ENCODE assay signal across 8 cellular contexts in genomic region chr1:23825762-23826522, GRCh38. TPM values are rescaled to one million over a fixed set of nuclear protein-coding genes. Genes with fewer than 3 reads are reported as not detected.
A peak's percentile ranks its signal among the peaks of the same experiment; 100 is the strongest.
DNase-seq lines count a peak whose midpoint lies in the region; ATAC-seq, FAIRE-seq and TF ChIP-seq lines count a peak whose summit lies in the region.

No MANE protein-coding gene starts in this region.

- FAIRE-seq in A549 (lab: Jason Lieb, UNC): no peak
- FAIRE-seq in urothelium cell line (lab: Jason Lieb, UNC): no peak

- no peak for TF ChIP-seq POLR2A in A549 (IDR thresholded peaks at IDR 0.05; ENCODE audit: low read length)

- no peaks in the 10 kb centered on the region for H3K36me3 ChIP-seq in PC-9 (ENCODE audit: low read depth)
- H3K36me3 ChIP-seq in esophagus (ENCODE audit: control insufficient read depth in 2 of 2, insufficient read depth in 2 of 2, low read length in 1 of 2): no peaks in the 10 kb centered on the region
- H3K36me3 ChIP-seq in rectal smooth muscle tissue (ENCODE audit: control insufficient read depth, insufficient read depth, low read length): no peaks in the 10 kb centered on the region

- no peaks in the 10 kb centered on the region for H3K27me3 ChIP-seq in PC-9 (ENCODE audit: insufficient read depth, low read depth)
- no peaks in the 10 kb centered on the region for H3K27me3 ChIP-seq in esophagus (ENCODE audit: control insufficient read depth in 1 of 2, insufficient read depth in 2 of 2, low read length in 2 of 2)
- no peaks in the 10 kb centered on the region for H3K27me3 ChIP-seq in rectal smooth muscle tissue (ENCODE audit: control insufficient read depth, insufficient read depth, low read length)

- WGBS in A549 (ENCODE audit: missing lambda C conversion rate): 62% methylated on average over 24 of the region's 24 CpGs
- 52 to 54% methylated on average over 24 of the region's 24 CpGs for WGBS in esophagus, 2 donors

- H3K27ac ChIP-seq in A549 (peak overlapping the region; percentile 85 to 100), PC-9 (no peak overlapping the region), esophagus (ENCODE audit: low read depth in 2 of 2, low read length in 1 of 2) (no peak overlapping the region), rectal smooth muscle tissue (ENCODE audit: low read depth, low read length) (peak overlapping the region; percentile 96)

- H3K4me2 ChIP-seq in A549 (peak overlapping the region; percentile 82), PC-9 (peak overlapping the region; percentile 87)

- TSS peak; percentile 92 for BruUV-seq in PC-9 (replicated peaks; lab: Mats Ljungman, UMichigan)

- H3K9ac ChIP-seq in rectal smooth muscle tissue (ENCODE audit: low read length): no peak overlapping the region

- no peak for TF ChIP-seq CTCF in A549 (IDR thresholded peaks at IDR 0.05)
- TF ChIP-seq CTCF in PC-9 (conservative IDR thresholded peaks at IDR 0.05): no peak

- peak overlapping the region; percentile 86 for H2AFZ ChIP-seq in PC-9

- DNase-seq in A549 (ENCODE audit: low read depth in 1 of 2, low spot score in 1 of 2) (no peak), PC-9 (no peak), hippocampal formation (lab: John Stamatoyannopoulos, UW) (no peak), urothelium cell line (ENCODE audit: low spot score) (no peak), NCI-H774 (lab: John Stamatoyannopoulos, UW) (no peak)

- ATAC-seq in A549 (no peak), GM19328 (IDR thresholded peaks at IDR 0.05; ENCODE audit: unreplicated experiment) (peak; percentile 54)

- H3K4me1 ChIP-seq in A549 (no peaks in the 10 kb centered on the region; the same call in 1 of the 3 replicates), PC-9 (replicated peaks; ENCODE audit: insufficient read depth) (peaks cover 17% of the 10 kb centered on the region), esophagus (ENCODE audit: control insufficient read depth in 2 of 2, insufficient read depth in 2 of 2, low read length in 1 of 2) (no peaks in the 10 kb centered on the region), rectal smooth muscle tissue (ENCODE audit: control insufficient read depth, insufficient read depth, low read length) (peaks cover 10% of the 10 kb centered on the region)

- no peak for TF ChIP-seq EP300 in A549 (IDR thresholded peaks at IDR 0.05)

- TF ChIP-seq RAD21 in A549 (conservative IDR thresholded peaks at IDR 0.05 in 1 of 2, IDR thresholded peaks at IDR 0.05 in 1 of 2): no peak

- H3K4me3 ChIP-seq in A549 (peak overlapping the region; percentile 80), PC-9 (peak overlapping the region; percentile 82; the same call in 1 of the 2 replicates), esophagus (ENCODE audit: low read depth in 1 of 2, low read length in 2 of 2) (peak overlapping the region; percentile 98 to 99), rectal smooth muscle tissue (ENCODE audit: low read length) (peak overlapping the region; percentile 100)

- H4K20me1 ChIP-seq in PC-9 (ENCODE audit: insufficient read depth): no peaks in the 10 kb centered on the region

- peaks cover 8% of the 10 kb centered on the region for H3K79me2 ChIP-seq in PC-9 (ENCODE audit: low read depth)

- H3F3A ChIP-seq in PC-9 (ENCODE audit: insufficient read depth, low read depth): no peaks in the 10 kb centered on the region; the same call in 1 of the 2 replicates

- POLR2A ChIA-PET in A549 (lab: Yijun Ruan, JAX): interaction anchor here (0.6 to 1.6 kb wide), 6 partner anchors 9 to 341 kb away, joined by 3 to 9 read pairs (median 4); partner anchors contain the start of gene PITHD1
- POLR2A ChIA-PET in PC-9 (lab: Charles Lee; ENCODE audit: unreplicated experiment): interaction anchor here (0.8 kb wide), 1 partner anchor 39 kb away, joined by 7 read pairs; no protein-coding TSS in a partner anchor

- H3K9me3 ChIP-seq in A549 (no peaks in the 10 kb centered on the region), PC-9 (ENCODE audit: insufficient read depth, low read depth) (no peaks in the 10 kb centered on the region), esophagus (ENCODE audit: control insufficient read depth in 2 of 2, insufficient read depth in 1 of 2, low read depth in 1 of 2, low read length in 1 of 2) (no peaks in the 10 kb centered on the region)

- no peaks in the 10 kb centered on the region for H3K9me2 ChIP-seq in PC-9 (ENCODE audit: insufficient read depth)

- CTCF ChIA-PET in A549 (lab: Yijun Ruan, JAX) (interaction anchor here (0.6 to 8.4 kb wide), 2 partner anchors 16 to 91 kb away, joined by 3 to 57 read pairs; no protein-coding TSS in a partner anchor), PC-9 (lab: Charles Lee) (interaction anchor here (0.5 kb wide), 1 partner anchor 25 kb away, joined by 4 read pairs; no protein-coding TSS in a partner anchor)

- intact Hi-C loops in PC-9 (cut with micrococcal nuclease; ENCODE audit: unreplicated experiment): loop anchor here (1.0 kb wide), 1 partner anchor 39 kb away; no protein-coding TSS in a partner anchor

TF ChIP-seq in A549, 52 proteins besides CTCF, POLR2A, EP300 and RAD21 (continues in another document):
- TF ChIP-seq EHF (CRISPR knock-in tag; IDR thresholded peaks at IDR 0.05): no peak
- TF ChIP-seq BHLHE40 (IDR thresholded peaks at IDR 0.05; ENCODE audit: low read depth, low read length): no peak
- no peak for TF ChIP-seq JUNB (IDR thresholded peaks at IDR 0.05)
- no peak for TF ChIP-seq TP53 (CRISPR knock-in tag; IDR thresholded peaks at IDR 0.05)
- TF ChIP-seq REST (IDR thresholded peaks at IDR 0.05): no peak
- no peak for TF ChIP-seq FOSL2 (IDR thresholded peaks at IDR 0.05)
- no peak for TF ChIP-seq FOSL2 (CRISPR knock-in tag; IDR thresholded peaks at IDR 0.05)
- no peak for TF ChIP-seq HDAC2 (IDR thresholded peaks at IDR 0.05)
- TF ChIP-seq NPAS2 (CRISPR knock-in tag; IDR thresholded peaks at IDR 0.05; ENCODE audit: borderline replicate concordance): no peak

RNA-seq across cellular contexts. Expression of gene HMGCL, which starts 0.7 kb away (rescaled TPM):
- polyA plus RNA-seq in A549 (2011; rRNA removed): 18.0 and 18.9 TPM in 2 replicates
- polyA plus RNA-seq in A549 (2012; cell fraction: cytosol; rRNA removed): 7.9 and 9.7 TPM in 2 replicates
- polyA plus RNA-seq in A549 (2012; cell fraction: nucleus; rRNA removed): 8.1 and 9.5 TPM in 2 replicates
- polyA plus RNA-seq in A549 (2017; fragmentation: RNase III; extraction: RNeasy Plus Mini Kit Qiagen cat#74134 plus additional on column Dnase treatment): 9.7 to 11.5 TPM (median 10.9 TPM) in 3 replicates
- 10.6 and 12.6 TPM in 2 replicates for polyA minus RNA-seq in A549 (2011; rRNA and poly(A)+ RNA removed)
- 43.2 and 53.4 TPM in 2 replicates for total RNA-seq in PC-9 (2021)
- 10 to 100 TPM; 16.8 to 27.4 TPM for polyA plus RNA-seq in esophagus

RNA-seq across cellular contexts. Expression of gene GALE, which starts 25.4 kb away (rescaled TPM):
- 38.9 and 39.9 TPM in 2 replicates for polyA plus RNA-seq in A549 (2011; rRNA removed)
- polyA plus RNA-seq in A549 (2012; cell fraction: cytosol; rRNA removed): 84.8 and 93.4 TPM in 2 replicates
- 123 and 128 TPM in 2 replicates for polyA plus RNA-seq in A549 (2012; cell fraction: nucleus; rRNA removed)
- 45.6 to 48.1 TPM (median 46.9 TPM) in 3 replicates for polyA plus RNA-seq in A549 (2017; fragmentation: RNase III; extraction: RNeasy Plus Mini Kit Qiagen cat#74134 plus additional on column Dnase treatment)
- polyA minus RNA-seq in A549 (2011; rRNA and poly(A)+ RNA removed): 30.3 and 35.6 TPM in 2 replicates
- 40.5 and 45.8 TPM in 2 replicates for total RNA-seq in PC-9 (2021)
- polyA plus RNA-seq in esophagus: 100 to 1,000 TPM in 1 of 2 donors, 10 to 100 TPM in 1; 76.6 to 120 TPM

RNA-seq across cellular contexts. Expression of gene LYPLA2, which starts 35.0 kb away (rescaled TPM):
- 17.8 and 26.0 TPM in 2 replicates for polyA plus RNA-seq in A549 (2011; rRNA removed)
- polyA plus RNA-seq in A549 (2012; cell fraction: cytosol; rRNA removed): 39.3 and 56.7 TPM in 2 replicates
- 67.9 and 84.5 TPM in 2 replicates for polyA plus RNA-seq in A549 (2012; cell fraction: nucleus; rRNA removed)
- polyA plus RNA-seq in A549 (2017; fragmentation: RNase III; extraction: RNeasy Plus Mini Kit Qiagen cat#74134 plus additional on column Dnase treatment): 43.8 to 49.2 TPM (median 46.7 TPM) in 3 replicates
- 17.8 and 25.3 TPM in 2 replicates for polyA minus RNA-seq in A549 (2011; rRNA and poly(A)+ RNA removed)
- 90.1 and 94.9 TPM in 2 replicates for total RNA-seq in PC-9 (2021)
- polyA plus RNA-seq in esophagus: 10 to 100 TPM; 44.4 to 63.7 TPM

RNA-seq across cellular contexts. Expression of gene FUCA1, which starts 42.1 kb away (rescaled TPM):
- polyA plus RNA-seq in A549 (2011; rRNA removed): 14.8 and 16.1 TPM in 2 replicates
- polyA plus RNA-seq in A549 (2012; cell fraction: cytosol; rRNA removed): 4.0 and 5.0 TPM in 2 replicates
- polyA plus RNA-seq in A549 (2012; cell fraction: nucleus; rRNA removed): 4.9 and 5.1 TPM in 2 replicates
- 9.0 to 10.8 TPM (median 9.7 TPM) in 3 replicates for polyA plus RNA-seq in A549 (2017; fragmentation: RNase III; extraction: RNeasy Plus Mini Kit Qiagen cat#74134 plus additional on column Dnase treatment)
- polyA minus RNA-seq in A549 (2011; rRNA and poly(A)+ RNA removed): 3.6 and 3.8 TPM in 2 replicates
- 29.0 and 30.9 TPM in 2 replicates for total RNA-seq in PC-9 (2021)
- polyA plus RNA-seq in esophagus: 10 to 100 TPM in 1 of 2 donors, 1 to 10 TPM in 1; 7.3 to 10.2 TPM

RNA-seq across cellular contexts. Expression of gene PITHD1, which starts 47.7 kb away (rescaled TPM):
- 34.0 and 41.0 TPM in 2 replicates for polyA plus RNA-seq in A549 (2011; rRNA removed)
- polyA plus RNA-seq in A549 (2012; cell fraction: cytosol; rRNA removed): 32.4 and 33.3 TPM in 2 replicates
- 14.6 and 24.5 TPM in 2 replicates for polyA plus RNA-seq in A549 (2012; cell fraction: nucleus; rRNA removed)
- polyA plus RNA-seq in A549 (2017; fragmentation: RNase III; extraction: RNeasy Plus Mini Kit Qiagen cat#74134 plus additional on column Dnase treatment): 25.4 to 29.2 TPM (median 26.3 TPM) in 3 replicates
- 7.8 and 9.3 TPM in 2 replicates for polyA minus RNA-seq in A549 (2011; rRNA and poly(A)+ RNA removed)
- 38.5 and 39.7 TPM in 2 replicates for total RNA-seq in PC-9 (2021)
- 10 to 100 TPM; 41.3 to 57.2 TPM for polyA plus RNA-seq in esophagus

Comparison
In these comparisons a context has a peak if more than half of its experiments do, and no peak if none do; other contexts are left out.
1. H3K27ac ChIP-seq: peak in A549 (2 of 2) and rectal smooth muscle tissue (single experiment); none in PC-9 (single experiment) and esophagus (0 of 2).
2. Peak in every context shown above with its lines, with median percentiles within 50 percentile points of each other: H3K4me3 ChIP-seq.